In genomic region chr18:9096013-9096383, GRCh38 we compare ENCODE assay signal across 1 cellular context.
TF ChIP-seq lines count a peak whose summit lies in the region.

No MANE protein-coding gene starts in this region.

TF ChIP-seq in HepG2, 621 proteins besides CTCF, POLR2A, EP300 and RAD21:
- TF ChIP-seq ZBTB7B (CRISPR knock-in tag; IDR thresholded peaks at IDR 0.05), result no peak
- no peak for TF ChIP-seq DBP (CRISPR knock-in tag; IDR thresholded peaks at IDR 0.05; ENCODE audit: not compliant biosample characterization)
- TF ChIP-seq DMAP1 (CRISPR knock-in tag; IDR thresholded peaks at IDR 0.05), result no peak
- no peak for TF ChIP-seq YEATS2 (CRISPR knock-in tag; IDR thresholded peaks at IDR 0.05; ENCODE audit: borderline replicate concordance)
- TF ChIP-seq TGIF2 (CRISPR knock-in tag; IDR thresholded peaks at IDR 0.05), result no peak
- TF ChIP-seq ATM (IDR thresholded peaks at IDR 0.05; ENCODE audit: borderline replicate concordance), result no peak
- TF ChIP-seq ZNF430 (CRISPR knock-in tag; IDR thresholded peaks at IDR 0.05), result no peak
- no peak for TF ChIP-seq ZBTB14 (CRISPR knock-in tag; IDR thresholded peaks at IDR 0.05)
- TF ChIP-seq SMAD9 (CRISPR knock-in tag; IDR thresholded peaks at IDR 0.05), result no peak
- no peak for TF ChIP-seq ZNF503 (CRISPR knock-in tag; IDR thresholded peaks at IDR 0.05)
- no peak for TF ChIP-seq BCL3 (CRISPR knock-in tag; IDR thresholded peaks at IDR 0.05)
